23 cellular contexts compared by ENCODE assay signal in genomic region chr3:45024601-45025262, GRCh38. TPM values are rescaled to one million over a fixed set of nuclear protein-coding genes. Genes with fewer than 3 reads are reported as not detected.
DNase-seq lines count a peak whose midpoint lies in the region; ATAC-seq and TF ChIP-seq lines count a peak whose summit lies in the region.
"Had no signal": no experiment of that assay in that cellular context is flagged by ENCODE, and none has a peak within 500 bp of the region (broad histone marks: within the 10 kb centered on the region; RNA-seq: fewer than 3 reads in every experiment).

No MANE protein-coding gene starts in this region.

- peak overlapping the region; percentile 75 to 76 for H3K27ac ChIP-seq in tibial artery
- no peak overlapping the region for H3K27ac ChIP-seq in A673 (ENCODE audit: low read depth, low read length, poor library complexity, severe bottlenecking)
- H3K27ac ChIP-seq: neutrophil had no signal

- peaks cover 47% of the 10 kb centered on the region for H3K4me1 Mint-ChIP-seq in nephron progenitor cell

- H3K27me3 ChIP-seq in tibial artery (no peaks in the 10 kb centered on the region), A673 (replicated peaks; ENCODE audit: insufficient read depth, low read depth, low read length, poor library complexity) (no peaks in the 10 kb centered on the region)
- H3K27me3 ChIP-seq: BE2C, uterus had no signal

- H3K27me3 Mint-ChIP-seq in nephron progenitor cell (ENCODE audit: low read depth, poor library complexity), result no peaks in the 10 kb centered on the region

- ATAC-seq in Right ventricle myocardium superior (ENCODE audit: poor library complexity) (peak; percentile 27), left cardiac atrium (peak in 1 of 2 donors; percentile 6)
- ATAC-seq: GM12878 had no signal

- POLR2A ChIA-PET in GM10248 (lab: Yijun Ruan, JAX) (no interaction called here), A673 (lab: Charles Lee; ENCODE audit: low non-redundant PET) (no interaction called here)

- intact Hi-C loops in Right ventricle myocardium superior (cut with DNase I), result no loop called here
- intact Hi-C loops in cardiac septum (cut with DNase I), result no loop called here
- intact Hi-C loops in left cardiac atrium (cut with DNase I), result no loop called here
- intact Hi-C loops in tibial artery (cut with DNase I; ENCODE audit: low total_unique reads), result no loop called here
- intact Hi-C loops in A673 (cut with micrococcal nuclease; ENCODE audit: unreplicated experiment), result no loop called here

- H3K36me3 Mint-ChIP-seq in nephron progenitor cell (ENCODE audit: low read depth), result peaks cover 6% of the 10 kb centered on the region

- TF ChIP-seq CTCF in nephron progenitor cell (IDR thresholded peaks at IDR 0.05) (no peak), tibial artery (IDR thresholded peaks at IDR 0.05) (no peak), GM10248 (IDR thresholded peaks at IDR 0.05; ENCODE audit: control extremely low read depth, extremely low read depth, low read depth, missing control alignments) (no peak), A673 (conservative IDR thresholded peaks at IDR 0.05; ENCODE audit: low read depth, low read length) (no peak)

- no peaks in the 10 kb centered on the region for H3K9me3 Mint-ChIP-seq in nephron progenitor cell

- no peak overlapping the region for H3K4me3 Mint-ChIP-seq in nephron progenitor cell

- H3K36me3 ChIP-seq in tibial artery, result no peaks in the 10 kb centered on the region
- no peaks in the 10 kb centered on the region for H3K36me3 ChIP-seq in A673 (ENCODE audit: insufficient read depth, low read length, poor library complexity, severe bottlenecking)
- H3K36me3 ChIP-seq: BE2C, neutrophil, uterus had no signal

- BruUV-seq in A673 (replicated peaks; lab: Mats Ljungman, UMichigan), result no TSS peak

- DNase-seq in Right ventricle myocardium superior, result no peak
- no peak for DNase-seq in cardiac septum (ENCODE audit: low spot score)
- peak; percentile 42 for DNase-seq in left cardiac atrium
- no peak for DNase-seq in nephron progenitor cell
- no peak for DNase-seq in tibial artery
- no peak for DNase-seq in GM10248 (ENCODE audit: extremely low spot score)
- DNase-seq in A673 (ENCODE audit: low spot score), result no peak
- DNase-seq in activated gamma-delta T cell (lab: John Stamatoyannopoulos, UW), result no peak
- DNase-seq: 8988T; BE2C; Calu3; GF-D8; hippocampal formation; islet precursor cell; midbrain; NCI-H1436 treated with DMSO at 0.1 percent for 48 hours; NCI-H69; SIG-M5; stimulated activated naive CD4-positive, alpha-beta T cell treated with Interleukin-2 at 50 U/mL for 16 hours; uterus had no signal

- CTCF ChIA-PET in GM10248 (lab: Yijun Ruan, JAX) (no interaction called here), A673 (lab: Charles Lee) (no interaction called here)

- H3K4me3 ChIP-seq in tibial artery (no peak overlapping the region), A673 (ENCODE audit: low read depth, low read length, poor library complexity, severe bottlenecking) (no peak overlapping the region)
- H3K4me3 ChIP-seq: GM12878, uterus had no signal

- H3K4me1 ChIP-seq in tibial artery (peaks cover 0 to 58% (median 55%) of the 10 kb centered on the region in 4 donors), A673 (ENCODE audit: insufficient read depth, low read length, poor library complexity, severe bottlenecking) (no peaks in the 10 kb centered on the region)
- H3K4me1 ChIP-seq: BE2C had no signal

- H3K27ac Mint-ChIP-seq in nephron progenitor cell, result peak overlapping the region; percentile 34

- H3K9me3 ChIP-seq in tibial artery (no peaks in the 10 kb centered on the region), A673 (ENCODE audit: low read depth, low read length, poor library complexity, severe bottlenecking) (no peaks in the 10 kb centered on the region)
- H3K9me3 ChIP-seq: BE2C, neutrophil, uterus had no signal

RNA-seq across cellular contexts. Expression of gene CLEC3B, which starts 1.4 kb away (rescaled TPM):
- total RNA-seq in Right ventricle myocardium superior (78.6 TPM), cardiac septum (77.1 TPM), left cardiac atrium (100 to 1,000 TPM; 107 to 132 TPM), A673 (2021) (0.81 and 1.0 TPM in 2 replicates)
- total RNA-seq: Calu3, H1 had no signal

RNA-seq across cellular contexts. Expression of gene EXOSC7, which starts 48.7 kb away (rescaled TPM):
- total RNA-seq in Right ventricle myocardium superior (24.4 TPM), cardiac septum (29.6 TPM), left cardiac atrium (10 to 100 TPM; 21.0 to 32.1 TPM), A673 (2021) (47.4 and 57.3 TPM in 2 replicates)

RNA-seq across cellular contexts. Expression of gene ZDHHC3, which starts 48.8 kb away (rescaled TPM):
- total RNA-seq in Right ventricle myocardium superior, result 35.6 TPM
- 43.8 TPM for total RNA-seq in cardiac septum
- total RNA-seq in left cardiac atrium, result 10 to 100 TPM; 42.7 to 45.5 TPM
- total RNA-seq in A673 (2021), result 94.7 and 95.2 TPM in 2 replicates

Comparison
In these comparisons a context has a peak if more than half of its experiments do, and no peak if none do; other contexts are left out.
1. RNA of gene CLEC3B, which starts 1.4 kb away (total RNA-seq): 107 to 132 TPM in left cardiac atrium, 78.6 TPM in Right ventricle myocardium superior (single experiment) and 77.1 TPM in cardiac septum (single experiment); 0.81 to 1.0 TPM in A673; every median in the first group is over 10 times any median in the second.